ENCODE assay signal across 22 cellular contexts in the genomic region with DNA sequence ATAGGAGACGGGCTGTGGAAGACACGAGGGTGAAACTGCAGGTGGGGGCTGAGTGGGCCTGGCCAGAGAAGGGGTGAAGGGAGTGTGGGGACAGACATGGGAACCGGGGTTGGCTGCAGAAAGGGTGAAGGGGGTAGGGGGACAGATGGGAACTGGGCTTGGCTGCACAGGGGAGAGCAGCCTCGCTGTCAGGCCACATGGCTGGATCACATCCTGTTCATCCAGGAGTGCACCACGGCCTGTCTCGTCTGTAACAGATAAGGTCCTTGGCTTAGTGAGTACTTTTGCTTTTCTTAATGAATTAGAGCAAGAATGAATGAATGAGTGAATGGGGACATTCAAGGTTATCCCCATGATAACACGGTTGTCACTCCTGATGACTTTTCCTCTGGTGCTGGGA. TPM values are rescaled to one million over a fixed set of nuclear protein-coding genes. Genes with fewer than 3 reads are reported as not detected.
DNase-seq lines count a peak whose midpoint lies in the region; ATAC-seq and TF ChIP-seq lines count a peak whose summit lies in the region.
"Had no signal": no experiment of that assay in that cellular context is flagged by ENCODE, and none has a peak within 500 bp of the region (broad histone marks: within the 10 kb centered on the region; RNA-seq: fewer than 3 reads in every experiment).

No MANE protein-coding gene starts in this region.

- no peak for TF ChIP-seq RAD21 in SK-N-SH (IDR thresholded peaks at IDR 0.05; ENCODE audit: low read length)

- TF ChIP-seq EP300 in SK-N-SH (IDR thresholded peaks at IDR 0.05; ENCODE audit: borderline replicate concordance in 1 of 2, low read depth in 1 of 2, low read length in 1 of 2) (no peak), esophagus muscularis mucosa (IDR thresholded peaks at IDR 0.05) (no peak)

- no peak; the same call in 2 of the 3 replicates for ATAC-seq in SK-N-SH treated with all-trans-retinoic acid at 6 μM for 48 hours
- ATAC-seq in GM19463 (IDR thresholded peaks at IDR 0.05; ENCODE audit: unreplicated experiment) = no peak
- ATAC-seq: activated T-cell treated with anti-CD3 and anti-CD28 coated beads, Interleukin-2, amount 50 U/mL, for 4 hours had no signal

- H3K9ac ChIP-seq in SK-N-SH = no peak overlapping the region

- no peaks in the 10 kb centered on the region for H3K9me3 Mint-ChIP-seq in osteocyte (ENCODE audit: unreplicated experiment)
- H3K9me3 Mint-ChIP-seq: activated CD4-positive, alpha-beta memory T cell treated with anti-CD3 and anti-CD28 coated beads, Interleukin-2, amount 10 ng/mL, durations not matched to agents 7 days and 5 days; activated naive CD4-positive, alpha-beta T cell treated with anti-CD3 and anti-CD28 coated beads, Interleukin-2, amount 50 U/mL, for 24 hours; activated T-cell treated with anti-CD3 and anti-CD28 coated beads, Interleukin-2, amount 50 U/mL, for 4 hours had no signal

- no peaks in the 10 kb centered on the region for H3K9me2 ChIP-seq in SK-N-SH
- H3K9me2 ChIP-seq in hepatocyte (replicated peaks; ENCODE audit: insufficient read depth) = no peaks in the 10 kb centered on the region

- H3K36me3 ChIP-seq in SK-N-SH (replicated peaks in 1 of 2; ENCODE audit: control insufficient read depth in 1 of 2, insufficient read depth in 2 of 2, low read length in 1 of 2) = peaks cover 0 to 5% of the 10 kb centered on the region in 2 experiments
- H3K36me3 ChIP-seq in esophagus muscularis mucosa = peaks cover 0 to 9% (median 5%) of the 10 kb centered on the region in 4 donors
- H3K36me3 ChIP-seq in hepatocyte (replicated peaks; ENCODE audit: insufficient read depth, low read depth) = no peaks in the 10 kb centered on the region
- H3K36me3 ChIP-seq: neutrophil had no signal

- CTCF ChIA-PET in SK-N-SH (lab: Yijun Ruan, JAX) = interaction anchor here (0.7 to 4.4 kb wide), 7 partner anchors 9 to 508 kb away, joined by 3 to 16 read pairs (median 3); no protein-coding TSS in a partner anchor

- peaks cover 62% of the 10 kb centered on the region for H3K4me1 Mint-ChIP-seq in osteocyte (ENCODE audit: unreplicated experiment)
- H3K4me1 Mint-ChIP-seq: activated CD4-positive, alpha-beta memory T cell treated with anti-CD3 and anti-CD28 coated beads, Interleukin-2, amount 10 ng/mL, durations not matched to agents 7 days and 5 days; activated naive CD4-positive, alpha-beta T cell treated with anti-CD3 and anti-CD28 coated beads, Interleukin-2, amount 50 U/mL, for 24 hours had no signal

- no peak for TF ChIP-seq CTCF in SK-N-SH (IDR thresholded peaks at IDR 0.05)
- TF ChIP-seq CTCF in esophagus muscularis mucosa (IDR thresholded peaks at IDR 0.05) = no peak
- no peak for TF ChIP-seq CTCF in osteocyte (IDR thresholded peaks at IDR 0.05)
- no peak for TF ChIP-seq CTCF in GM13977 (IDR thresholded peaks at IDR 0.05; ENCODE audit: extremely low read depth, insufficient read depth, missing control alignments)
- TF ChIP-seq CTCF in hepatocyte (IDR thresholded peaks at IDR 0.05; ENCODE audit: poor library complexity) = no peak

- H3K27me3 ChIP-seq in SK-N-SH (ENCODE audit: insufficient read depth) (no peaks in the 10 kb centered on the region), esophagus muscularis mucosa (no peaks in the 10 kb centered on the region), hepatocyte (no peaks in the 10 kb centered on the region)
- H3K27me3 ChIP-seq: neutrophil had no signal

- POLR2A ChIA-PET in SK-N-SH (lab: Yijun Ruan, JAX) = interaction anchor here (1.3 kb wide), 1 partner anchor 12 kb away, joined by 3 read pairs; no protein-coding TSS in a partner anchor

- in situ Hi-C loops in GM13977 (cut with MboI; ENCODE audit: low pct_unique_long_range_greater_than_20kb, low sequenced_read_pairs, unreplicated experiment) = no loop called here

- H3K79me2 ChIP-seq in SK-N-SH (ENCODE audit: insufficient read depth) (peaks cover 35% of the 10 kb centered on the region), hepatocyte (peaks cover 71% of the 10 kb centered on the region)

- 75% methylated on average over 7 of the region's 7 CpGs for WGBS in SK-N-SH (ENCODE audit: low lambda C conversion rate)
- 79% methylated on average over 7 of the region's 7 CpGs for WGBS in esophagus muscularis mucosa
- WGBS in hepatocyte (ENCODE audit: low lambda C conversion rate, missing lambda C conversion rate) = 70% methylated on average over 7 of the region's 7 CpGs

- intact Hi-C loops in esophagus muscularis mucosa (cut with DNase I) (no loop called here), head of caudate nucleus (cut with DNase I) (no loop called here)

- H2AFZ ChIP-seq in SK-N-SH (ENCODE audit: low read depth) (no peak overlapping the region), hepatocyte (no peak overlapping the region)

- peaks cover 4 to 47% of the 10 kb centered on the region in 2 experiments; a peak in 3 of 4 replicates for H3K4me1 ChIP-seq in SK-N-SH (ENCODE audit: control insufficient read depth in 1 of 2, insufficient read depth in 2 of 2, low read depth in 1 of 2, low read length in 1 of 2)
- H3K4me1 ChIP-seq in esophagus muscularis mucosa = peaks cover 13 to 77% (median 64%) of the 10 kb centered on the region in 4 donors
- peaks cover 23% of the 10 kb centered on the region for H3K4me1 ChIP-seq in hepatocyte (ENCODE audit: insufficient read depth)

- peak overlapping the region; percentile 32 for H3K27ac Mint-ChIP-seq in osteocyte (ENCODE audit: unreplicated experiment)
- H3K27ac Mint-ChIP-seq: activated CD4-positive, alpha-beta memory T cell treated with anti-CD3 and anti-CD28 coated beads, Interleukin-2, amount 10 ng/mL, durations not matched to agents 7 days and 5 days; activated naive CD4-positive, alpha-beta T cell treated with anti-CD3 and anti-CD28 coated beads, Interleukin-2, amount 50 U/mL, for 24 hours had no signal

- no peaks in the 10 kb centered on the region for H3K27me3 Mint-ChIP-seq in osteocyte (ENCODE audit: unreplicated experiment)
- H3K27me3 Mint-ChIP-seq: activated naive CD4-positive, alpha-beta T cell treated with anti-CD3 and anti-CD28 coated beads, Interleukin-2, amount 50 U/mL, for 24 hours had no signal

- H3K9me3 ChIP-seq in SK-N-SH = no peaks in the 10 kb centered on the region
- H3K9me3 ChIP-seq in esophagus muscularis mucosa = no peaks in the 10 kb centered on the region
- no peaks in the 10 kb centered on the region for H3K9me3 ChIP-seq in hepatocyte (ENCODE audit: low read depth)
- H3K9me3 ChIP-seq: neutrophil had no signal

- no peak overlapping the region for H3K4me2 ChIP-seq in SK-N-SH
- no peak overlapping the region for H3K4me2 ChIP-seq in hepatocyte

- H3F3A ChIP-seq in SK-N-SH (replicated peaks; ENCODE audit: insufficient read depth) = no peaks in the 10 kb centered on the region

- no peak overlapping the region for H3K4me3 ChIP-seq in SK-N-SH (ENCODE audit: low read depth in 2 of 2, low read length in 1 of 2)
- H3K4me3 ChIP-seq in esophagus muscularis mucosa = no peak overlapping the region
- H3K4me3 ChIP-seq in hepatocyte = no peak overlapping the region
- H3K4me3 ChIP-seq: dorsolateral prefrontal cortex had no signal

- H3K27ac ChIP-seq in SK-N-SH (ENCODE audit: low read depth in 2 of 2, low read length in 1 of 2) (peak overlapping the region in 1 of 2 experiments; percentile 86; a peak in 2 of 4 replicates), esophagus muscularis mucosa (replicated peaks in 1 of 4) (peak overlapping the region; percentile 33 to 70 (median 57)), hepatocyte (no peak overlapping the region)
- H3K27ac ChIP-seq: 22Rv1, neutrophil, WERI-Rb-1 had no signal

- peak; percentile 73 for DNase-seq in SK-N-SH
- DNase-seq in esophagus muscularis mucosa (ENCODE audit: extremely low spot score) = no peak
- no peak for DNase-seq in osteocyte (ENCODE audit: extremely low spot score, unreplicated experiment)
- DNase-seq in head of caudate nucleus = no peak
- DNase-seq in GM13977 (ENCODE audit: low spot score) = no peak
- DNase-seq in hepatocyte (ENCODE audit: low spot score) = no peak
- DNase-seq: activated CD4-positive, alpha-beta memory T cell treated with anti-CD3 and anti-CD28 coated beads, Interleukin-2, amount 10 ng/mL, durations not matched to agents 7 days and 5 days; activated T-cell treated with anti-CD3 and anti-CD28 coated beads, Interleukin-2, amount 50 U/mL, for 4 hours; DMS 273 treated with DMSO at 0.1 percent for 48 hours; dorsolateral prefrontal cortex; NCI-H1048; NCI-H2029 treated with DMSO at 0.1 percent for 48 hours; NCI-H510A treated with DMSO at 0.1 percent for 48 hours; stimulated activated CD4-positive, alpha-beta T cell treated with anti-CD3 and anti-CD28 coated beads, Interleukin-15, amount 100 ng/mL, for 24 hours; stimulated activated naive CD4-positive, alpha-beta T cell treated with Interleukin-2 at 50 U/mL for 16 hours; T-helper 2 cell; WERI-Rb-1 had no signal

- H4K20me1 ChIP-seq in SK-N-SH (ENCODE audit: insufficient read depth) (no peaks in the 10 kb centered on the region), hepatocyte (ENCODE audit: insufficient read depth, poor library complexity, severe bottlenecking) (peaks cover 5% of the 10 kb centered on the region)

- H3K4me3 Mint-ChIP-seq in osteocyte (ENCODE audit: unreplicated experiment) = no peak overlapping the region
- H3K4me3 Mint-ChIP-seq: activated CD4-positive, alpha-beta memory T cell treated with anti-CD3 and anti-CD28 coated beads, Interleukin-2, amount 10 ng/mL, durations not matched to agents 7 days and 5 days; activated naive CD4-positive, alpha-beta T cell treated with anti-CD3 and anti-CD28 coated beads, Interleukin-2, amount 50 U/mL, for 24 hours; activated T-cell treated with anti-CD3 and anti-CD28 coated beads, Interleukin-2, amount 50 U/mL, for 4 hours had no signal

- TF ChIP-seq POLR2A in esophagus muscularis mucosa (IDR thresholded peaks at IDR 0.05; ENCODE audit: low read depth) = no peak

- peaks cover 6% of the 10 kb centered on the region for H3K36me3 Mint-ChIP-seq in osteocyte (ENCODE audit: unreplicated experiment)
- H3K36me3 Mint-ChIP-seq: activated naive CD4-positive, alpha-beta T cell treated with anti-CD3 and anti-CD28 coated beads, Interleukin-2, amount 50 U/mL, for 24 hours had no signal

TF ChIP-seq in SK-N-SH, 30 proteins besides CTCF, POLR2A, EP300 and RAD21 (continues in another document):
- TF ChIP-seq MXI1 (IDR thresholded peaks at IDR 0.05; ENCODE audit: low read depth, low read length) (peak; percentile 69; the same call in 1 of the 2 replicates), POLR2AphosphoS5 (IDR thresholded peaks at IDR 0.05; ENCODE audit: low read depth, low read length) (no peak), YY1 (IDR thresholded peaks at IDR 0.05; ENCODE audit: low read depth) (no peak)

TF ChIP-seq in SK-N-SH treated with all-trans-retinoic acid at 6 μM for 48 hours, 23 proteins besides CTCF, POLR2A, EP300 and RAD21:
- TF ChIP-seq ZFP3 (CRISPR knock-in tag; IDR thresholded peaks at IDR 0.05) (no peak), BACH2 (CRISPR knock-in tag; IDR thresholded peaks at IDR 0.05; ENCODE audit: borderline replicate concordance) (no peak), ISL1 (CRISPR knock-in tag; IDR thresholded peaks at IDR 0.05) (no peak)

RNA-seq across cellular contexts. Expression of a gene that starts 13.5 kb away (rescaled TPM):
- 94.8 and 147 TPM in 2 replicates for polyA plus RNA-seq in SK-N-SH (2012; rRNA removed)
- 68.7 and 110 TPM in 2 replicates for polyA plus RNA-seq in SK-N-SH (2012; cell fraction: cytosol; rRNA removed)
- 83.2 and 89.7 TPM in 2 replicates for polyA plus RNA-seq in SK-N-SH (2012; cell fraction: nucleus; rRNA removed)
- 100 to 1,000 TPM; 355 to 534 (median 417) TPM for total RNA-seq in esophagus muscularis mucosa
- 211 and 240 TPM in 2 replicates for total RNA-seq in osteocyte
- total RNA-seq in hepatocyte = 185 and 201 TPM in 2 replicates
- polyA plus RNA-seq in hepatocyte = 669 and 709 TPM in 2 replicates
- total RNA-seq: activated CD4-positive, alpha-beta memory T cell treated with anti-CD3 and anti-CD28 coated beads, Interleukin-2, amount 10 ng/mL, durations not matched to agents 7 days and 5 days had no signal
